Comparison of ENCODE assay signal across 29 cellular contexts in the genomic region with DNA sequence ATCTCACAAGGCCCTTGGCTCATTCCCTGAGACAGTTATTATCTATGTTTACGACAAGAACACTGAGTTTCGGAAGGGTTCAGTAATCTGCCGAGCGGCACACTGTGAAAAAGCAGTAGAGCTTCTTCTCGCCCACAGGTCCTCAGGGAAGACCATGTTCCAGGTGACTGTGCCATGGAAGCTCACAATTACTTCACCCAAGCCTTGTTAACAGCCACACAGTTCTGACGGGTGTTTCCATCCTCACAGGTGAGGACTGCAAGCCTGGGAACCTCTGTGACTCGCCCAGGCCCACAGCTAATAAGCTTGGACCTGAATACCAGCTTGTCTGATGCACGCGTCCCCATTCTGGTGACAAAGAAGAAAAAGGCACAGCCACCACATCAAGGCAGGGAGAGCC.
"Had no signal": no experiment of that assay in that cellular context is flagged by ENCODE, and none has a peak within 500 bp of the region (broad histone marks: within the 10 kb centered on the region; RNA-seq: fewer than 3 reads in every experiment).

No MANE protein-coding gene starts in this region.

- H3K27ac ChIP-seq: brain microvascular endothelial cell, esophagus squamous epithelium, gastroesophageal sphincter, heart right ventricle, WERI-Rb-1 had no signal

- H3K27me3 ChIP-seq: brain microvascular endothelial cell, esophagus squamous epithelium, gastroesophageal sphincter, heart right ventricle had no signal

- H3K4me3 ChIP-seq: esophagus squamous epithelium, gastroesophageal sphincter, heart right ventricle had no signal

- DNase-seq: activated B cell treated with CpG ODN at 0.5 μM for 24 hours; activated CD4-positive, alpha-beta memory T cell treated with anti-CD3 and anti-CD28 coated beads, Interleukin-2, amount 10 ng/mL, durations not matched to agents 7 days and 5 days; activated CD4-positive, alpha-beta T cell treated with anti-CD3 and anti-CD28 coated beads for 48 hours; activated CD4-positive, alpha-beta T cell treated with anti-CD3 and anti-CD28 coated beads, Interleukin-2, amount 50 U/mL, for 4 hours; activated CD8-positive, alpha-beta memory T cell treated with anti-CD3 and anti-CD28 coated beads, Interleukin-2, amount 50 U/mL, for 48 hours; activated gamma-delta T cell; activated naive CD4-positive, alpha-beta T cell; activated naive CD4-positive, alpha-beta T cell treated with anti-CD3 and anti-CD28 coated beads, Interleukin-2, amount 10 ng/mL, durations not matched to agents 7 days and 5 days; activated naive CD8-positive, alpha-beta T cell treated with anti-CD3 and anti-CD28 coated beads, Interleukin-2, amount 10 ng/mL, durations not matched to agents 7 days and 5 days; activated T-cell treated with anti-CD3 and anti-CD28 coated beads for 4 hours; activated T-cell treated with anti-CD3 and anti-CD28 coated beads, Interleukin-2, amount 50 U/mL, for 24 hours; activated T-cell treated with anti-CD3 and anti-CD28 coated beads, Interleukin-2, amount 50 U/mL, for 72 hours; brain microvascular endothelial cell; cortex of kidney; dermis blood vessel endothelial cell; effector CD4-positive, alpha-beta T cell; effector memory CD8-positive, alpha-beta T cell; erythroblast; esophagus squamous epithelium; foreskin melanocyte; heart right ventricle; T-helper 1 cell; T-helper 17 cell; T1000; WERI-Rb-1 had no signal

- H3K9me3 ChIP-seq: esophagus squamous epithelium, gastroesophageal sphincter, heart right ventricle had no signal

- ATAC-seq: activated CD4-positive, CD25-positive, alpha-beta regulatory T cell treated with anti-CD3 and anti-CD28 coated beads, Interleukin-2, amount 50 U/mL, for 24 hours; activated naive CD4-positive, alpha-beta T cell treated with anti-CD3 and anti-CD28 coated beads, Interleukin-2, amount 50 U/mL, for 72 hours; activated T-cell treated with anti-CD3 and anti-CD28 coated beads, Interleukin-2, amount 50 U/mL, for 72 hours; effector memory CD8-positive, alpha-beta T cell; gastroesophageal sphincter; heart right ventricle; T-helper 17 cell had no signal

- H3K4me3 Mint-ChIP-seq: activated B cell treated with CpG ODN at 0.5 μM for 24 hours; activated CD4-positive, alpha-beta memory T cell treated with anti-CD3 and anti-CD28 coated beads, Interleukin-2, amount 10 ng/mL, durations not matched to agents 7 days and 5 days; activated naive CD4-positive, alpha-beta T cell treated with anti-CD3 and anti-CD28 coated beads, Interleukin-2, amount 10 ng/mL, durations not matched to agents 7 days and 5 days; activated naive CD8-positive, alpha-beta T cell treated with anti-CD3 and anti-CD28 coated beads, Interleukin-2, amount 10 ng/mL, durations not matched to agents 7 days and 5 days; activated T-cell treated with anti-CD3 and anti-CD28 coated beads, Interleukin-2, amount 50 U/mL, for 24 hours; activated T-cell treated with anti-CD3 and anti-CD28 coated beads, Interleukin-2, amount 50 U/mL, for 72 hours; effector memory CD8-positive, alpha-beta T cell; T-helper 17 cell; T-helper 2 cell treated with Interferon-gamma antibody and Interleukin-4, amounts not matched to agents 5 μg/mL and 100 μg/mL, for 36 hours had no signal

- H3K27me3 Mint-ChIP-seq: activated B cell treated with CpG ODN at 0.5 μM for 24 hours; activated CD4-positive, alpha-beta memory T cell treated with anti-CD3 and anti-CD28 coated beads, Interleukin-2, amount 10 ng/mL, durations not matched to agents 7 days and 5 days; activated naive CD4-positive, alpha-beta T cell treated with anti-CD3 and anti-CD28 coated beads, Interleukin-2, amount 10 ng/mL, durations not matched to agents 7 days and 5 days; activated naive CD8-positive, alpha-beta T cell treated with anti-CD3 and anti-CD28 coated beads, Interleukin-2, amount 10 ng/mL, durations not matched to agents 7 days and 5 days; activated T-cell treated with anti-CD3 and anti-CD28 coated beads, Interleukin-2, amount 50 U/mL, for 24 hours; effector memory CD8-positive, alpha-beta T cell; T-helper 17 cell had no signal

- H3K27ac Mint-ChIP-seq: activated B cell treated with CpG ODN at 0.5 μM for 24 hours; activated CD4-positive, alpha-beta memory T cell treated with anti-CD3 and anti-CD28 coated beads, Interleukin-2, amount 10 ng/mL, durations not matched to agents 7 days and 5 days; activated naive CD4-positive, alpha-beta T cell treated with anti-CD3 and anti-CD28 coated beads, Interleukin-2, amount 10 ng/mL, durations not matched to agents 7 days and 5 days; activated naive CD4-positive, alpha-beta T cell treated with anti-CD3 and anti-CD28 coated beads, Interleukin-2, amount 50 U/mL, for 72 hours; activated naive CD8-positive, alpha-beta T cell treated with anti-CD3 and anti-CD28 coated beads, Interleukin-2, amount 10 ng/mL, durations not matched to agents 7 days and 5 days; activated T-cell treated with anti-CD3 and anti-CD28 coated beads, Interleukin-2, amount 50 U/mL, for 24 hours; activated T-cell treated with anti-CD3 and anti-CD28 coated beads, Interleukin-2, amount 50 U/mL, for 72 hours; T-helper 2 cell treated with Interferon-gamma antibody and Interleukin-4, amounts not matched to agents 5 μg/mL and 100 μg/mL, for 36 hours had no signal

- H3K9me3 Mint-ChIP-seq: activated B cell treated with CpG ODN at 0.5 μM for 24 hours; activated CD4-positive, alpha-beta memory T cell treated with anti-CD3 and anti-CD28 coated beads, Interleukin-2, amount 10 ng/mL, durations not matched to agents 7 days and 5 days; activated naive CD4-positive, alpha-beta T cell treated with anti-CD3 and anti-CD28 coated beads, Interleukin-2, amount 10 ng/mL, durations not matched to agents 7 days and 5 days; activated naive CD4-positive, alpha-beta T cell treated with anti-CD3 and anti-CD28 coated beads, Interleukin-2, amount 50 U/mL, for 72 hours; activated naive CD8-positive, alpha-beta T cell treated with anti-CD3 and anti-CD28 coated beads, Interleukin-2, amount 10 ng/mL, durations not matched to agents 7 days and 5 days; activated T-cell treated with anti-CD3 and anti-CD28 coated beads, Interleukin-2, amount 50 U/mL, for 24 hours; activated T-cell treated with anti-CD3 and anti-CD28 coated beads, Interleukin-2, amount 50 U/mL, for 72 hours; effector memory CD8-positive, alpha-beta T cell; T-helper 2 cell treated with Interferon-gamma antibody and Interleukin-4, amounts not matched to agents 5 μg/mL and 100 μg/mL, for 36 hours had no signal
